Comparison of ENCODE assay signal across 1 cellular context in the genomic region with DNA sequence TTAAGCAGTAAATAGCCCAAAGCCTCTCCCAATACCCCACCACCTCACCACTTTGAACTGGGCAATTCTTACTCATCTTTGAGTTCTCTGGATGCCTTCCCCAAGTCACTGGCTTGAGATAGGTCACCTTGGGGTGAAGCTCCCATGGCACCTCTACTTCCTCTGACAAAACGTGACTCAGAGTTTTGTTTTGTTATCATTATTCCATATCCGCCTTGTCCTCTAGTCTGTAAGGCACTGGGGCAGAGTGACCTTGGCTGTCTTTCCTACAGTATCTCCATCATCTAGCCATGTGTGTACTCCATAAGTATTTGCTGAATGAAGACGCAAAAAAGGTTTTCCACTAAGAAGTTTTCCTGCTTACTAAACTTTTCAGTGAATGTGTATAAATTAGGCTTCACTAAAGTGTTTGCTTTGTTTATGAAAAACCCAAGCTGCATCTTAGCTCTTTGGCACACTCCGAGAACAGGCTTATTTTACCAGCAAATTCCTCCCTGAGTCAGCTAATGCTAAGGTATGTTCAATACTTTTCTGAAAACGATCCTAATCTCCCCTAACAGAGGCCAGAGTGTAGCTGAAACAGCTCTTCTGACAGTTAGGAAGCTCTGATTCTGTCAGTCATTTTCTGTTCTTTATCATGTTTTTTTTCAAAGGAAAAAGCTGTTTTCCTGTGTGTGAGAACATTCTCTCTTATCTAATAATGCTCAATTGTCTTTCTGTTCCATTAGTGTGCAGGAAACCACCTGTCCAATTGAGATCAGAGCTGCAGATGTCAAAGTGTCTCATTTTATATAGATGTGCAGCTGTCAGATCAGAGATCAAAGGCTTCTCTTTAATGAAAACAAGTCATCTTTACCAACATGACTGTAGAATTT.
TF ChIP-seq lines count a peak whose summit lies in the region.

No MANE protein-coding gene starts in this region.

TF ChIP-seq in GM12878, 131 proteins besides CTCF, POLR2A, EP300 and RAD21:
- peak; percentile 31; the same call in 1 of the 2 replicates for TF ChIP-seq PKNOX1 (IDR thresholded peaks at IDR 0.05)
- no peak for TF ChIP-seq BACH1 (IDR thresholded peaks at IDR 0.05; ENCODE audit: borderline replicate concordance)
- no peak for TF ChIP-seq PAX8 (IDR thresholded peaks at IDR 0.05)
- TF ChIP-seq BHLHE40 (IDR thresholded peaks at IDR 0.05; ENCODE audit: borderline replicate concordance in 1 of 2, low read depth in 2 of 2, low read length in 1 of 2) = peak in 1 of 2 experiments; percentile 20; a peak in 1 of 4 replicates
- no peak for TF ChIP-seq CUX1 (IDR thresholded peaks at IDR 0.05; ENCODE audit: insufficient replicate concordance, low read depth, low read length)
- no peak for TF ChIP-seq RB1 (IDR thresholded peaks at IDR 0.05; ENCODE audit: borderline replicate concordance)
- TF ChIP-seq, protein P1, sequence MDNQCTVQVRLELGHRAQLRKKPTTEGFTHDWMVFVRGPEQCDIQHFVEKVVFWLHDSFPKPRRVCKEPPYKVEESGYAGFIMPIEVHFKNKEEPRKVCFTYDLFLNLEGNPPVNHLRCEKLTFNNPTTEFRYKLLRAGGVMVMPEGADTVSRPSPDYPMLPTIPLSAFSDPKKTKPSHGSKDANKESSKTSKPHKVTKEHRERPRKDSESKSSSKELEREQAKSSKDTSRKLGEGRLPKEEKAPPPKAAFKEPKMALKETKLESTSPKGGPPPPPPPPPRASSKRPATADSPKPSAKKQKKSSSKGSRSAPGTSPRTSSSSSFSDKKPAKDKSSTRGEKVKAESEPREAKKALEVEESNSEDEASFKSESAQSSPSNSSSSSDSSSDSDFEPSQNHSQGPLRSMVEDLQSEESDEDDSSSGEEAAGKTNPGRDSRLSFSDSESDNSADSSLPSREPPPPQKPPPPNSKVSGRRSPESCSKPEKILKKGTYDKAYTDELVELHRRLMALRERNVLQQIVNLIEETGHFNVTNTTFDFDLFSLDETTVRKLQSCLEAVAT (IDR thresholded peaks at IDR 0.05) = no peak
- no peak for TF ChIP-seq RAD51 (IDR thresholded peaks at IDR 0.05)
- TF ChIP-seq SRF (IDR thresholded peaks at IDR 0.05; ENCODE audit: low read depth in 2 of 2, low read length in 2 of 2) = no peak
- TF ChIP-seq LARP7 (IDR thresholded peaks at IDR 0.05) = no peak
- no peak for TF ChIP-seq RCOR1 (conservative IDR thresholded peaks at IDR 0.05; ENCODE audit: low read depth, low read length)
- no peak for TF ChIP-seq EZH2 (IDR thresholded peaks at IDR 0.05; ENCODE audit: borderline replicate concordance, control insufficient read depth, low read depth, low read length)
